20 cellular contexts compared by ENCODE assay signal in the genomic region with DNA sequence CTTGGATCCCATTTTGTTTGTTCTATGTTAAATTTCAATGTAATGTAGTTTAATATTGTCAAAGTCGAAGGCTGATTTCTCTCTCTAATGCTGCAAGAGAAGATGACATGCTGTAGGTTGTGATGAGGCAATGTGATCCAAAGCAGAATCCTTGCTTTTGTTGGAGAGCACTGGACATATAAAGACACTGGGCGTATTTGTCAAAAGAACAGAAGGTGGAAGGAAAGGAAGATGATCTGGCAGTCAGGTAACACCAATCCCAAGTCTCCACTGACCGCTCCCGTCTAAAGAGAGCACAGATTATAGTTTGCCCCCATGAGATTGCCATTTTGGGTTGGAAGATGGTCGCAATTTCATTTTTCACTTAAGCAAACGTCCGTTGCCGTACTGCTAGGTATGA. TPM values are rescaled to one million over a fixed set of nuclear protein-coding genes. Genes with fewer than 3 reads are reported as not detected.
A peak's percentile ranks its signal among the peaks of the same experiment; 100 is the strongest.
DNase-seq lines count a peak whose midpoint lies in the region; ATAC-seq, FAIRE-seq and TF ChIP-seq lines count a peak whose summit lies in the region.
"Had no signal": no experiment of that assay in that cellular context is flagged by ENCODE, and none has a peak within 500 bp of the region (broad histone marks: within the 10 kb centered on the region; RNA-seq: fewer than 3 reads in every experiment).

No MANE protein-coding gene starts in this region.

- no peak for DNase-seq in activated T-cell treated with anti-CD3 and anti-CD28 coated beads, Interleukin-2, amount 50 U/mL, for 72 hours
- no peak for DNase-seq in activated T-cell treated with anti-CD3 and anti-CD28 coated beads, Interleukin-2, amount 50 U/mL, for 48 hours
- DNase-seq in activated naive CD8-positive, alpha-beta T cell treated with anti-CD3 and anti-CD28 coated beads, Interleukin-2, amount 50 U/mL, for 24 hours = no peak
- no peak for DNase-seq in mesothelial cell of epicardium (ENCODE audit: low spot score in 2 of 2, unreplicated experiment in 2 of 2)
- DNase-seq in activated CD4-positive, CD25-positive, alpha-beta regulatory T cell (lab: John Stamatoyannopoulos, UW) = no peak
- DNase-seq in NAMALWA (ENCODE audit: low spot score) = no peak
- no peak for DNase-seq in small intestine
- DNase-seq: CD8-positive, alpha-beta memory T cell; effector CD8-positive, alpha-beta T cell; EL; Karpas-422; mesendoderm; NCI-H1436 treated with DMSO at 0.1 percent for 48 hours; NCI-H226; stimulated activated CD4-positive, alpha-beta T cell treated with anti-CD3 and anti-CD28 coated beads, Interleukin-15, amount 100 ng/mL, for 24 hours had no signal

- H3K27ac ChIP-seq in small intestine (ENCODE audit: low read depth in 1 of 2, low read length in 1 of 2) = no peak overlapping the region
- H3K27ac ChIP-seq: SK-N-MC had no signal

- TF ChIP-seq CTCF in mesothelial cell of epicardium (IDR thresholded peaks at IDR 0.05; ENCODE audit: unreplicated experiment) = no peak

- no peaks in the 10 kb centered on the region for H3K4me1 ChIP-seq in small intestine (ENCODE audit: control insufficient read depth in 2 of 2, insufficient read depth in 1 of 2, low read depth in 1 of 2, low read length in 1 of 2)

- no peak for FAIRE-seq in small intestine (lab: Jason Lieb, UNC)
- FAIRE-seq: bronchial epithelial cell had no signal

- ATAC-seq in activated T-cell treated with anti-CD3 and anti-CD28 coated beads, Interleukin-2, amount 50 U/mL, for 72 hours (replicated peaks in 1 of 2) = no peak
- no peak for ATAC-seq in activated naive CD8-positive, alpha-beta T cell treated with anti-CD3 and anti-CD28 coated beads, Interleukin-2, amount 50 U/mL, for 24 hours
- no peak for ATAC-seq in stimulated activated memory B cell treated with anti-CD40 and anti-IgM and Interleukin-4, amounts not matched to agents 10 μg/mL and 1 μg/mL and 100 μg/mL, for 72 hours

- H3K4me1 Mint-ChIP-seq in activated T-cell treated with anti-CD3 and anti-CD28 coated beads, Interleukin-2, amount 50 U/mL, for 72 hours (ENCODE audit: low read depth) = peaks cover 8% of the 10 kb centered on the region
- H3K4me1 Mint-ChIP-seq in activated naive CD8-positive, alpha-beta T cell treated with anti-CD3 and anti-CD28 coated beads, Interleukin-2, amount 50 U/mL, for 24 hours = peaks cover 8% of the 10 kb centered on the region
- peaks cover 18% of the 10 kb centered on the region for H3K4me1 Mint-ChIP-seq in mesothelial cell of epicardium
- peaks cover 12% of the 10 kb centered on the region for H3K4me1 Mint-ChIP-seq in stimulated activated memory B cell treated with anti-CD40 and anti-IgM and Interleukin-4, amounts not matched to agents 10 μg/mL and 1 μg/mL and 100 μg/mL, for 72 hours

- H3K27me3 ChIP-seq in small intestine (ENCODE audit: control insufficient read depth in 2 of 2, insufficient read depth in 2 of 2, low read length in 2 of 2) = peaks cover 3 to 9% of the 10 kb centered on the region in 2 donors

- H3K4me3 ChIP-seq in small intestine (ENCODE audit: low read depth in 1 of 2, low read length in 2 of 2) = no peak overlapping the region
- H3K4me3 ChIP-seq: SK-N-MC had no signal

- H3K27me3 Mint-ChIP-seq in activated T-cell treated with anti-CD3 and anti-CD28 coated beads, Interleukin-2, amount 50 U/mL, for 72 hours (ENCODE audit: low read depth) = peaks cover 32% of the 10 kb centered on the region
- H3K27me3 Mint-ChIP-seq in activated naive CD8-positive, alpha-beta T cell treated with anti-CD3 and anti-CD28 coated beads, Interleukin-2, amount 50 U/mL, for 24 hours = peaks cover 42% of the 10 kb centered on the region
- H3K27me3 Mint-ChIP-seq in mesothelial cell of epicardium (ENCODE audit: low read depth) = peaks cover 52% of the 10 kb centered on the region
- H3K27me3 Mint-ChIP-seq in stimulated activated memory B cell treated with anti-CD40 and anti-IgM and Interleukin-4, amounts not matched to agents 10 μg/mL and 1 μg/mL and 100 μg/mL, for 72 hours = peaks cover 31% of the 10 kb centered on the region

- peaks cover 0 to 3% of the 10 kb centered on the region in 2 donors for H3K36me3 Mint-ChIP-seq in activated T-cell treated with anti-CD3 and anti-CD28 coated beads, Interleukin-2, amount 50 U/mL, for 72 hours (ENCODE audit: insufficient read depth in 2 of 2)
- H3K36me3 Mint-ChIP-seq in activated naive CD8-positive, alpha-beta T cell treated with anti-CD3 and anti-CD28 coated beads, Interleukin-2, amount 50 U/mL, for 24 hours (ENCODE audit: low read depth) = no peaks in the 10 kb centered on the region
- H3K36me3 Mint-ChIP-seq in mesothelial cell of epicardium = no peaks in the 10 kb centered on the region
- no peaks in the 10 kb centered on the region for H3K36me3 Mint-ChIP-seq in stimulated activated memory B cell treated with anti-CD40 and anti-IgM and Interleukin-4, amounts not matched to agents 10 μg/mL and 1 μg/mL and 100 μg/mL, for 72 hours

- H3K9me3 Mint-ChIP-seq in activated T-cell treated with anti-CD3 and anti-CD28 coated beads, Interleukin-2, amount 50 U/mL, for 72 hours = peaks cover 0 to 4% of the 10 kb centered on the region in 2 donors
- peaks cover 9% of the 10 kb centered on the region for H3K9me3 Mint-ChIP-seq in activated naive CD8-positive, alpha-beta T cell treated with anti-CD3 and anti-CD28 coated beads, Interleukin-2, amount 50 U/mL, for 24 hours
- H3K9me3 Mint-ChIP-seq in mesothelial cell of epicardium = peaks cover 5% of the 10 kb centered on the region
- H3K9me3 Mint-ChIP-seq in stimulated activated memory B cell treated with anti-CD40 and anti-IgM and Interleukin-4, amounts not matched to agents 10 μg/mL and 1 μg/mL and 100 μg/mL, for 72 hours = peaks cover 3% of the 10 kb centered on the region

- H3K4me3 Mint-ChIP-seq in activated T-cell treated with anti-CD3 and anti-CD28 coated beads, Interleukin-2, amount 50 U/mL, for 72 hours = peak overlapping the region; percentile 70 to 77
- peak overlapping the region; percentile 40 for H3K4me3 Mint-ChIP-seq in activated naive CD8-positive, alpha-beta T cell treated with anti-CD3 and anti-CD28 coated beads, Interleukin-2, amount 50 U/mL, for 24 hours
- peak overlapping the region; percentile 88 for H3K4me3 Mint-ChIP-seq in mesothelial cell of epicardium
- peak overlapping the region; percentile 21 for H3K4me3 Mint-ChIP-seq in stimulated activated memory B cell treated with anti-CD40 and anti-IgM and Interleukin-4, amounts not matched to agents 10 μg/mL and 1 μg/mL and 100 μg/mL, for 72 hours

- no peaks in the 10 kb centered on the region for H3K36me3 ChIP-seq in small intestine (ENCODE audit: control insufficient read depth in 2 of 2, insufficient read depth in 2 of 2, low read length in 2 of 2)

- H3K27ac Mint-ChIP-seq in activated T-cell treated with anti-CD3 and anti-CD28 coated beads, Interleukin-2, amount 50 U/mL, for 72 hours = no peak overlapping the region
- H3K27ac Mint-ChIP-seq in activated naive CD8-positive, alpha-beta T cell treated with anti-CD3 and anti-CD28 coated beads, Interleukin-2, amount 50 U/mL, for 24 hours = no peak overlapping the region
- H3K27ac Mint-ChIP-seq in mesothelial cell of epicardium = no peak overlapping the region
- H3K27ac Mint-ChIP-seq in stimulated activated memory B cell treated with anti-CD40 and anti-IgM and Interleukin-4, amounts not matched to agents 10 μg/mL and 1 μg/mL and 100 μg/mL, for 72 hours = no peak overlapping the region
- H3K27ac Mint-ChIP-seq: CD8-positive, alpha-beta memory T cell had no signal

- H3K9me3 ChIP-seq in small intestine (ENCODE audit: control insufficient read depth, low read depth) = no peaks in the 10 kb centered on the region

- WGBS in small intestine, 3 donors = 15 to 22% (median 20%) methylated on average over 8 of the region's 8 CpGs

RNA-seq across cellular contexts. Expression of a gene that starts 0.9 kb away (rescaled TPM):
- total RNA-seq in activated T-cell treated with anti-CD3 and anti-CD28 coated beads, Interleukin-2, amount 50 U/mL, for 72 hours = not detected
- 3.4 to 4.0 TPM (median 3.8 TPM) in 3 replicates for total RNA-seq in mesothelial cell of epicardium
- polyA plus RNA-seq in small intestine = under 1 TPM; 0.54 to 0.73 (median 0.67) TPM
- total RNA-seq: A673; activated CD8-positive, alpha-beta memory T cell treated with anti-CD3 and anti-CD28 coated beads for 36 hours; bronchial epithelial cell; CD8-positive, alpha-beta memory T cell had no signal
- polyA plus RNA-seq: CD8-positive, alpha-beta memory T cell had no signal

RNA-seq across cellular contexts. Expression of a gene that starts 47.2 kb away (rescaled TPM):
- total RNA-seq in activated T-cell treated with anti-CD3 and anti-CD28 coated beads, Interleukin-2, amount 50 U/mL, for 72 hours = not detected
- 0.18 to 0.40 TPM (median 0.32 TPM) in 3 replicates for total RNA-seq in mesothelial cell of epicardium
- not detected for polyA plus RNA-seq in small intestine
- total RNA-seq: A673; activated CD8-positive, alpha-beta memory T cell treated with anti-CD3 and anti-CD28 coated beads for 36 hours; bronchial epithelial cell; CD8-positive, alpha-beta memory T cell had no signal
- polyA plus RNA-seq: CD8-positive, alpha-beta memory T cell had no signal

Comparison
In these comparisons a context has a peak if more than half of its experiments do, and no peak if none do; other contexts are left out.
1. H3K4me3 Mint-ChIP-seq: peak in every context shown above with its lines; median percentile 88 in mesothelial cell of epicardium; 74 in activated T-cell treated with anti-CD3 and anti-CD28 coated beads, Interleukin-2, amount 50 U/mL, for 72 hours; 40 in activated naive CD8-positive, alpha-beta T cell treated with anti-CD3 and anti-CD28 coated beads, Interleukin-2, amount 50 U/mL, for 24 hours; 21 in stimulated activated memory B cell treated with anti-CD40 and anti-IgM and Interleukin-4, amounts not matched to agents 10 μg/mL and 1 μg/mL and 100 μg/mL, for 72 hours.